8 cellular contexts compared by ENCODE assay signal in genomic region chr1:206685749-206686485, GRCh38. TPM values are rescaled to one million over a fixed set of nuclear protein-coding genes. Genes with fewer than 3 reads are reported as not detected.
A peak's percentile ranks its signal among the peaks of the same experiment; 100 is the strongest.
DNase-seq lines count a peak whose midpoint lies in the region; FAIRE-seq and TF ChIP-seq lines count a peak whose summit lies in the region.

No MANE protein-coding gene starts in this region.

- H2BK120ac ChIP-seq in neuronal stem cell (ENCODE audit: low read depth, low read length), result no peak overlapping the region

- peak overlapping the region; percentile 8 for H3K23ac ChIP-seq in neuronal stem cell (ENCODE audit: low read depth, low read length, poor library complexity)

- H3F3A ChIP-seq in OCI-LY1 (ENCODE audit: insufficient read depth, low read length), result no peaks in the 10 kb centered on the region

- H4K91ac ChIP-seq in neuronal stem cell (ENCODE audit: low read depth, low read length, poor library complexity), result no peak overlapping the region

- H3K79me2 ChIP-seq in OCI-LY1 (ENCODE audit: insufficient read depth, low read length), result no peaks in the 10 kb centered on the region

- peaks cover 6% of the 10 kb centered on the region for H3K79me1 ChIP-seq in neuronal stem cell (ENCODE audit: low read depth, low read length)

- H3K27me3 Mint-ChIP-seq in HFFc6 (ENCODE audit: insufficient read depth), result peaks cover 12% of the 10 kb centered on the region

- H3K9me3 Mint-ChIP-seq in HFFc6, result no peaks in the 10 kb centered on the region

- H3K36me3 Mint-ChIP-seq in HFFc6 (ENCODE audit: low read depth), result no peaks in the 10 kb centered on the region; the same call in 1 of the 2 replicates

- H3K9ac ChIP-seq in OCI-LY1 (ENCODE audit: low read length), result peak overlapping the region; percentile 71
- peak overlapping the region; percentile 68 for H3K9ac ChIP-seq in neuronal stem cell (ENCODE audit: low read depth, low read length, poor library complexity)

- peak overlapping the region; percentile 97 for H3K4me2 ChIP-seq in OCI-LY1 (ENCODE audit: low read length)
- H3K4me2 ChIP-seq in neuronal stem cell (ENCODE audit: insufficient read depth, low read length, poor library complexity, severe bottlenecking), result peak overlapping the region; percentile 72

- no peak overlapping the region for H2AK5ac ChIP-seq in neuronal stem cell (ENCODE audit: low read depth, low read length)

- H3K27ac ChIP-seq in OCI-LY1 (ENCODE audit: low read depth, low read length, poor library complexity, severe bottlenecking), result no peak overlapping the region
- H3K27ac ChIP-seq in neuronal stem cell (replicated peaks; ENCODE audit: low read length), result peak overlapping the region; percentile 73

- H3K4me3 Mint-ChIP-seq in HFFc6, result peak overlapping the region; percentile 100

- peak overlapping the region; percentile 7 for H2BK5ac ChIP-seq in neuronal stem cell (ENCODE audit: low read length)

- peak; percentile 88 for DNase-seq in GM03348 (ENCODE audit: low spot score)
- DNase-seq in HFFc6, result peak; percentile 80
- peak; percentile 46 for DNase-seq in activated gamma-delta T cell treated with Interleukin-2 at 50 U/mL for 16 hours
- DNase-seq in frontal cortex (ENCODE audit: low spot score in 2 of 2), result peak; percentile 65 to 70
- DNase-seq in neuronal stem cell (ENCODE audit: low spot score), result peak; percentile 61
- DNase-seq in GOT3 (lab: John Stamatoyannopoulos, UW), result no peak
- no peak for DNase-seq in NCI-H187 treated with DMSO at 0.1 percent for 48 hours (lab: John Stamatoyannopoulos, UW)

- no peak overlapping the region for H2AFZ ChIP-seq in OCI-LY1 (ENCODE audit: low read length)
- peak overlapping the region; percentile 74 for H2AFZ ChIP-seq in neuronal stem cell (ENCODE audit: low read length)

- H4K8ac ChIP-seq in neuronal stem cell (ENCODE audit: low read depth, low read length), result no peak overlapping the region

- peak overlapping the region; percentile 98 for H3K27ac Mint-ChIP-seq in HFFc6

- TF ChIP-seq CTCF in HFFc6 (IDR thresholded peaks at IDR 0.05) (no peak), OCI-LY1 (IDR thresholded peaks at IDR 0.05; ENCODE audit: low read length) (no peak)

- no peak for FAIRE-seq in frontal cortex (lab: Jason Lieb, UNC)

- WGBS in neuronal stem cell (ENCODE audit: extremely low coverage in 2 of 2, insufficient read length in 2 of 2, insufficient replicate concordance in 1 of 2), 2 donors, result no CpG with 5 or more reads among the region's 49 CpGs

- H3K4ac ChIP-seq in neuronal stem cell (ENCODE audit: low read length), result no peak overlapping the region

- H2BK12ac ChIP-seq in neuronal stem cell (ENCODE audit: low read length), result no peak overlapping the region

- H3K4me3 ChIP-seq in OCI-LY1 (ENCODE audit: low read depth, low read length, poor library complexity, severe bottlenecking) (peak overlapping the region; percentile 77), neuronal stem cell (ENCODE audit: low read length in 2 of 2) (peak overlapping the region; percentile 63 to 94)

- H3K27me3 ChIP-seq in OCI-LY1 (ENCODE audit: insufficient read depth, low read length) (no peaks in the 10 kb centered on the region), neuronal stem cell (ENCODE audit: control insufficient read depth in 3 of 3, insufficient read depth in 3 of 3, low read depth in 1 of 3, low read length in 3 of 3) (peaks cover 0 to 30% (median 11%) of the 10 kb centered on the region in 3 experiments)

- peak overlapping the region; percentile 4 for H3K14ac ChIP-seq in neuronal stem cell (ENCODE audit: low read length)

- no peaks in the 10 kb centered on the region for H3K9me2 ChIP-seq in OCI-LY1 (ENCODE audit: low read depth, low read length)

- H2BK15ac ChIP-seq in neuronal stem cell (ENCODE audit: low read length), result no peak overlapping the region

- peaks cover 47% of the 10 kb centered on the region for H3K4me1 ChIP-seq in OCI-LY1 (ENCODE audit: insufficient read depth, low read length, severe bottlenecking)
- H3K4me1 ChIP-seq in neuronal stem cell (ENCODE audit: control insufficient read depth in 2 of 2, insufficient read depth in 1 of 2, low read depth in 1 of 2, low read length in 2 of 2), result peaks cover 26 to 32% of the 10 kb centered on the region in 2 donors

- peaks cover 51% of the 10 kb centered on the region for H3K4me1 Mint-ChIP-seq in HFFc6 (ENCODE audit: low read depth)

- peak overlapping the region; percentile 73 for H3K18ac ChIP-seq in neuronal stem cell (ENCODE audit: low read length)

- H3K9me3 ChIP-seq in OCI-LY1 (ENCODE audit: low read length) (no peaks in the 10 kb centered on the region), neuronal stem cell (replicated peaks in 1 of 2; ENCODE audit: control insufficient read depth in 2 of 2, insufficient read depth in 1 of 2, low read depth in 1 of 2, low read length in 2 of 2) (no peaks in the 10 kb centered on the region)

- no peaks in the 10 kb centered on the region for H4K20me1 ChIP-seq in OCI-LY1 (ENCODE audit: insufficient read depth, low read length)

- H3K36me3 ChIP-seq in OCI-LY1 (ENCODE audit: insufficient read depth, low read length) (no peaks in the 10 kb centered on the region), neuronal stem cell (replicated peaks in 1 of 2; ENCODE audit: control insufficient read depth in 2 of 2, insufficient read depth in 2 of 2, low read length in 2 of 2) (peaks cover 0 to 2% of the 10 kb centered on the region in 2 donors)

RNA-seq across cellular contexts. Expression of gene MAPKAPK2, which starts 1.2 kb away (rescaled TPM):
- total RNA-seq in HFFc6 (2021; fragmentation: NEBNext Ultra II Directional; extraction: Animal tissue kit (Norgen Biotek cat#: 25700)), result 10 to 100 TPM; 80.0 to 89.1 (median 86.0) TPM
- 7.3 TPM for total RNA-seq in frontal cortex
- 54.3 TPM for polyA plus RNA-seq in neuronal stem cell (2013, experiment 1 of 2)
- polyA plus RNA-seq in neuronal stem cell (2013, experiment 2 of 2), result 54.2 TPM

RNA-seq across cellular contexts. Expression of gene DYRK3, which starts 50.6 kb away (rescaled TPM):
- 10 to 100 TPM; 24.2 to 27.4 (median 26.9) TPM for total RNA-seq in HFFc6 (2021; fragmentation: NEBNext Ultra II Directional; extraction: Animal tissue kit (Norgen Biotek cat#: 25700))
- total RNA-seq in frontal cortex, result 14.7 TPM
- 15.3 TPM for polyA plus RNA-seq in neuronal stem cell (2013, experiment 1 of 2)
- polyA plus RNA-seq in neuronal stem cell (2013, experiment 2 of 2), result 15.9 TPM

Comparison
In these comparisons a context has a peak if more than half of its experiments do, and no peak if none do; other contexts are left out.
1. DNase-seq: peak in GM03348 (single experiment), HFFc6 (single experiment), activated gamma-delta T cell treated with Interleukin-2 at 50 U/mL for 16 hours (single experiment), frontal cortex (2 of 2) and neuronal stem cell (single experiment); none in GOT3 (single experiment) and NCI-H187 treated with DMSO at 0.1 percent for 48 hours (single experiment).